18 cellular contexts compared by ENCODE assay signal in genomic region chr10:15324113-15324512, GRCh38.
"Had no signal": no experiment of that assay in that cellular context is flagged by ENCODE, and none has a peak within 500 bp of the region (broad histone marks: within the 10 kb centered on the region; RNA-seq: fewer than 3 reads in every experiment).

No MANE protein-coding gene starts in this region.

- H3K27me3 Mint-ChIP-seq: type B pancreatic cell had no signal

- H3K27me3 ChIP-seq: esophagus muscularis mucosa, hepatocyte, suprapubic skin, thyroid gland had no signal

- DNase-seq: effector memory CD8-positive, alpha-beta T cell; kidney; left cardiac atrium; left ventricle myocardium inferior; lower lobe of right lung; naive thymus-derived CD4-positive, alpha-beta T cell; right cardiac atrium; stimulated activated CD4-positive, alpha-beta T cell treated with anti-CD3 and anti-CD28 coated beads, Interleukin-4, amount 100 ng/mL, for 1 hour; stimulated activated CD8-positive, alpha-beta memory T cell treated with anti-CD3 and anti-CD28 coated beads, Interleukin-4, amount 100 ng/mL, for 48 hours; stimulated activated naive CD8-positive, alpha-beta T cell treated with anti-CD3 and anti-CD28 coated beads, Interleukin-15, Interleukin-2, amounts not matched to agents 100 U/mL and 50 U/mL, for 24 hours; thyroid gland had no signal

- H3K4me1 Mint-ChIP-seq: stimulated activated effector memory CD8-positive, alpha-beta T cell treated with anti-CD3 and anti-CD28 coated beads, Interleukin-12 subunit alpha, Interleukin-12 subunit beta, amount 100 ng/mL, for 72 hours had no signal

- H3K36me3 ChIP-seq: esophagus muscularis mucosa, left ventricle myocardium inferior, lower lobe of right lung, suprapubic skin, thyroid gland had no signal

- H3K9me3 Mint-ChIP-seq: effector memory CD8-positive, alpha-beta T cell; neural crest cell; stimulated activated effector memory CD8-positive, alpha-beta T cell treated with anti-CD3 and anti-CD28 coated beads, Interleukin-12 subunit alpha, Interleukin-12 subunit beta, amount 100 ng/mL, for 72 hours; type B pancreatic cell had no signal

- H3K4me2 ChIP-seq: hepatocyte had no signal

- H3K36me3 Mint-ChIP-seq: stimulated activated effector memory CD8-positive, alpha-beta T cell treated with anti-CD3 and anti-CD28 coated beads, Interleukin-12 subunit alpha, Interleukin-12 subunit beta, amount 100 ng/mL, for 72 hours had no signal

- H3K27ac ChIP-seq: epithelial cell of prostate, esophagus muscularis mucosa, hepatocyte, lower lobe of right lung, suprapubic skin, thyroid gland had no signal

- H3K4me3 ChIP-seq: esophagus muscularis mucosa, hepatocyte, left ventricle myocardium inferior, lower lobe of right lung, suprapubic skin, thyroid gland had no signal

- H3K4me3 Mint-ChIP-seq: effector memory CD8-positive, alpha-beta T cell; naive thymus-derived CD4-positive, alpha-beta T cell; neural crest cell; stimulated activated effector memory CD8-positive, alpha-beta T cell treated with anti-CD3 and anti-CD28 coated beads, Interleukin-12 subunit alpha, Interleukin-12 subunit beta, amount 100 ng/mL, for 72 hours; type B pancreatic cell had no signal

- H3K27ac Mint-ChIP-seq: effector memory CD8-positive, alpha-beta T cell; naive thymus-derived CD4-positive, alpha-beta T cell; stimulated activated effector memory CD8-positive, alpha-beta T cell treated with anti-CD3 and anti-CD28 coated beads, Interleukin-12 subunit alpha, Interleukin-12 subunit beta, amount 100 ng/mL, for 72 hours; type B pancreatic cell had no signal

- H3K9me3 ChIP-seq: esophagus muscularis mucosa, lower lobe of right lung, suprapubic skin, thyroid gland had no signal

- ATAC-seq: effector memory CD8-positive, alpha-beta T cell; left cardiac atrium; lower lobe of right lung; naive thymus-derived CD4-positive, alpha-beta T cell; right cardiac atrium; stimulated activated effector memory CD8-positive, alpha-beta T cell treated with anti-CD3 and anti-CD28 coated beads, Interleukin-12 subunit alpha, Interleukin-12 subunit beta, amount 100 ng/mL, for 72 hours; stimulated activated naive CD8-positive, alpha-beta T cell treated with anti-CD3 and anti-CD28 coated beads, Interleukin-15, Interleukin-2, amounts not matched to agents 100 U/mL and 50 U/mL, for 24 hours had no signal
